Comparison of ENCODE assay signal across 1 cellular context in the genomic region with DNA sequence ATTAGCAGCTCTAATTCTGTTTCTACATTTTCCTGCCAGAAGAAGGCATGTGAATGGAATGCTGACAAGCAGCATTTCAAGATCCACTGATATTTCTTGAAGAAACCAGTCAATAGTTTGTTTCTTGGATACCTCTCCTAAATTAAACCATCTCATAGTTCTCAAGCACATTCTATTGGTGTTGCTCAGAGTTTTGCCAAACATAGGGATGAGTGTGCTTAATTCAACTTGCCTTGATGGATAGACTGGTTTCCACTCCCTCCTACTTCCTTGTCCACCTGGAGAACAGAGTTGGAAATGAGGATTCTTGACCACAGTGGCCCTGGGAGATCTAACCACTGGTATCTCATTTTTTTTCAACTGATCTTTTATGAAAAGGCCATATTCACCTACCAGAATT.
TF ChIP-seq lines count a peak whose summit lies in the region.

No MANE protein-coding gene starts in this region.

TF ChIP-seq in HCT116, 20 proteins besides CTCF, POLR2A, EP300 and RAD21:
- TF ChIP-seq YY1 (IDR thresholded peaks at IDR 0.05; ENCODE audit: extremely low read depth, insufficient replicate concordance, low read depth, low read length) = no peak
- TF ChIP-seq ELF1 (IDR thresholded peaks at IDR 0.05; ENCODE audit: borderline replicate concordance, low read depth) = no peak
- TF ChIP-seq POLR2AphosphoS5 (IDR thresholded peaks at IDR 0.05; ENCODE audit: low read depth, low read length) = no peak
- TF ChIP-seq, protein P1, sequence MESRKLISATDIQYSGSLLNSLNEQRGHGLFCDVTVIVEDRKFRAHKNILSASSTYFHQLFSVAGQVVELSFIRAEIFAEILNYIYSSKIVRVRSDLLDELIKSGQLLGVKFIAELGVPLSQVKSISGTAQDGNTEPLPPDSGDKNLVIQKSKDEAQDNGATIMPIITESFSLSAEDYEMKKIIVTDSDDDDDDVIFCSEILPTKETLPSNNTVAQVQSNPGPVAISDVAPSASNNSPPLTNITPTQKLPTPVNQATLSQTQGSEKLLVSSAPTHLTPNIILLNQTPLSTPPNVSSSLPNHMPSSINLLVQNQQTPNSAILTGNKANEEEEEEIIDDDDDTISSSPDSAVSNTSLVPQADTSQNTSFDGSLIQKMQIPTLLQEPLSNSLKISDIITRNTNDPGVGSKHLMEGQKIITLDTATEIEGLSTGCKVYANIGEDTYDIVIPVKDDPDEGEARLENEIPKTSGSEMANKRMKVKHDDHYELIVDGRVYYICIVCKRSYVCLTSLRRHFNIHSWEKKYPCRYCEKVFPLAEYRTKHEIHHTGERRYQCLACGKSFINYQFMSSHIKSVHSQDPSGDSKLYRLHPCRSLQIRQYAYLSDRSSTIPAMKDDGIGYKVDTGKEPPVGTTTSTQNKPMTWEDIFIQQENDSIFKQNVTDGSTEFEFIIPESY (IDR thresholded peaks at IDR 0.05; ENCODE audit: extremely low read depth, insufficient replicate concordance, low read length) = no peak
- TF ChIP-seq, protein P2, sequence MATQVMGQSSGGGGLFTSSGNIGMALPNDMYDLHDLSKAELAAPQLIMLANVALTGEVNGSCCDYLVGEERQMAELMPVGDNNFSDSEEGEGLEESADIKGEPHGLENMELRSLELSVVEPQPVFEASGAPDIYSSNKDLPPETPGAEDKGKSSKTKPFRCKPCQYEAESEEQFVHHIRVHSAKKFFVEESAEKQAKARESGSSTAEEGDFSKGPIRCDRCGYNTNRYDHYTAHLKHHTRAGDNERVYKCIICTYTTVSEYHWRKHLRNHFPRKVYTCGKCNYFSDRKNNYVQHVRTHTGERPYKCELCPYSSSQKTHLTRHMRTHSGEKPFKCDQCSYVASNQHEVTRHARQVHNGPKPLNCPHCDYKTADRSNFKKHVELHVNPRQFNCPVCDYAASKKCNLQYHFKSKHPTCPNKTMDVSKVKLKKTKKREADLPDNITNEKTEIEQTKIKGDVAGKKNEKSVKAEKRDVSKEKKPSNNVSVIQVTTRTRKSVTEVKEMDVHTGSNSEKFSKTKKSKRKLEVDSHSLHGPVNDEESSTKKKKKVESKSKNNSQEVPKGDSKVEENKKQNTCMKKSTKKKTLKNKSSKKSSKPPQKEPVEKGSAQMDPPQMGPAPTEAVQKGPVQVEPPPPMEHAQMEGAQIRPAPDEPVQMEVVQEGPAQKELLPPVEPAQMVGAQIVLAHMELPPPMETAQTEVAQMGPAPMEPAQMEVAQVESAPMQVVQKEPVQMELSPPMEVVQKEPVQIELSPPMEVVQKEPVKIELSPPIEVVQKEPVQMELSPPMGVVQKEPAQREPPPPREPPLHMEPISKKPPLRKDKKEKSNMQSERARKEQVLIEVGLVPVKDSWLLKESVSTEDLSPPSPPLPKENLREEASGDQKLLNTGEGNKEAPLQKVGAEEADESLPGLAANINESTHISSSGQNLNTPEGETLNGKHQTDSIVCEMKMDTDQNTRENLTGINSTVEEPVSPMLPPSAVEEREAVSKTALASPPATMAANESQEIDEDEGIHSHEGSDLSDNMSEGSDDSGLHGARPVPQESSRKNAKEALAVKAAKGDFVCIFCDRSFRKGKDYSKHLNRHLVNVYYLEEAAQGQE (IDR thresholded peaks at IDR 0.05; ENCODE audit: low read depth) = no peak
- TF ChIP-seq, protein P3, sequence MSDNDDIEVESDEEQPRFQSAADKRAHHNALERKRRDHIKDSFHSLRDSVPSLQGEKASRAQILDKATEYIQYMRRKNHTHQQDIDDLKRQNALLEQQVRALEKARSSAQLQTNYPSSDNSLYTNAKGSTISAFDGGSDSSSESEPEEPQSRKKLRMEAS (IDR thresholded peaks at IDR 0.05) = no peak
- no peak for TF ChIP-seq ZNF274 (IDR thresholded peaks at IDR 0.05; ENCODE audit: low read depth, low read length)
- no peak for TF ChIP-seq FOSL1 (IDR thresholded peaks at IDR 0.05; ENCODE audit: low read depth)
- no peak for TF ChIP-seq JUND (IDR thresholded peaks at IDR 0.05)
- no peak for TF ChIP-seq SIN3A (IDR thresholded peaks at IDR 0.05; ENCODE audit: low read depth)
- no peak for TF ChIP-seq EGR1 (IDR thresholded peaks at IDR 0.05; ENCODE audit: low read depth)
- TF ChIP-seq SP1 (IDR thresholded peaks at IDR 0.05; ENCODE audit: low read depth) = no peak
- TF ChIP-seq CEBPB (IDR thresholded peaks at IDR 0.05; ENCODE audit: low read depth) = no peak
- TF ChIP-seq, protein P4, sequence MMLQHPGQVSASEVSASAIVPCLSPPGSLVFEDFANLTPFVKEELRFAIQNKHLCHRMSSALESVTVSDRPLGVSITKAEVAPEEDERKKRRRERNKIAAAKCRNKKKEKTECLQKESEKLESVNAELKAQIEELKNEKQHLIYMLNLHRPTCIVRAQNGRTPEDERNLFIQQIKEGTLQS (IDR thresholded peaks at IDR 0.05) = no peak
- no peak for TF ChIP-seq SRF (IDR thresholded peaks at IDR 0.05; ENCODE audit: low read depth)
- no peak for TF ChIP-seq EZH2 (IDR thresholded peaks at IDR 0.05)
- TF ChIP-seq TCF7L2 (IDR thresholded peaks at IDR 0.05; ENCODE audit: borderline replicate concordance, extremely low read depth, insufficient read depth, insufficient read length) = no peak
- TF ChIP-seq ZFX (IDR thresholded peaks at IDR 0.05) = no peak
- no peak for TF ChIP-seq EZH2phosphoT487 (IDR thresholded peaks at IDR 0.05; ENCODE audit: borderline replicate concordance)
